22 cellular contexts compared by ENCODE assay signal in the genomic region with DNA sequence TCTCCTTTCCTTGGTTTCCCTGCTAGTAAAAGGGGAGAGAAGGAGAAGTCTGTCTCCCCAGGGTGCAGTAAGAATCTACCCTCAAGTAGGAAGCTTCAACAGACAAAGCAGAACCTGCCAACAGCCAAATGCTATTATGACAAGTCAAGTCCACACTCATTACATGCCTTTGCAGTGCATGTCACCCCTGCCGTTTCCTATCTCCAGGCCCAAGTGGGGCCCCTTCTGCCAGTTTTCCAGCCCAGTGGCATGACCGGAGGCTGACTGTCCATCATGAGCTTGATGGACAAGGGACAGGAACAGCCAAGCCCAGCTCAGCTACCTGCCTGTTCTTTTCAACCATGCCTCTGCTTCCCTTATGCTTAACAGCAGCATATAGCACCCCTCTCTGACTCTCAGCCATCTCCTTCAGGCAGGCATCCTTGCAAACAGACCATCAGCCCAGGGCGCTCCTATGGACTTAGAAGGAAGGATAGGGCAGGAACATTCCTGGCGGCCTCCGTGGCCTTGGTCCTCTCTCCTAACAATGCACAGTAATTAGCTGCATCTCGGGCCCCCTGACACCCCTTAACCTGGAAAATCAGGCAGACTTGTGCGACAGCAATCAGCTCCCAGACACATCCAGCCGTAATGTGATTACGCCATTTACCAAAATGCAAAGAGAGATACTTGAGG.
A peak's percentile ranks its signal among the peaks of the same experiment; 100 is the strongest.
DNase-seq lines count a peak whose midpoint lies in the region; ATAC-seq, FAIRE-seq and TF ChIP-seq lines count a peak whose summit lies in the region.
"Had no signal": no experiment of that assay in that cellular context is flagged by ENCODE, and none has a peak within 500 bp of the region (broad histone marks: within the 10 kb centered on the region; RNA-seq: fewer than 3 reads in every experiment).

No MANE protein-coding gene starts in this region.

- no peaks in the 10 kb centered on the region for H4K20me1 ChIP-seq in astrocyte (ENCODE audit: insufficient read depth, low read length)

- H3K4me3 ChIP-seq in astrocyte (ENCODE audit: insufficient read depth, low read depth, low read length) (no peak overlapping the region), neuron (ENCODE audit: low read length) (no peak overlapping the region)
- H3K4me3 ChIP-seq: A549, upper lobe of left lung had no signal

- peak overlapping the region; percentile 26 for H3K27ac Mint-ChIP-seq in astrocyte (ENCODE audit: unreplicated experiment)
- H3K27ac Mint-ChIP-seq: activated CD8-positive, alpha-beta T cell treated with anti-CD3 and anti-CD28 coated beads, Interleukin-2, amount 10 ng/mL, durations not matched to agents 7 days and 5 days; activated naive CD4-positive, alpha-beta T cell treated with anti-CD3 and anti-CD28 coated beads, Interleukin-2, amount 50 U/mL, for 24 hours; CD4-positive, alpha-beta memory T cell had no signal

- H3K4me2 ChIP-seq in astrocyte (ENCODE audit: low read length): no peak overlapping the region
- H3K4me2 ChIP-seq: A549 had no signal

- H3K27me3 ChIP-seq in astrocyte (ENCODE audit: insufficient read depth, low read length) (no peaks in the 10 kb centered on the region), neuron (ENCODE audit: insufficient read depth, low read length) (no peaks in the 10 kb centered on the region)
- H3K27me3 ChIP-seq: brain microvascular endothelial cell, neutrophil, upper lobe of left lung had no signal

- H2AFZ ChIP-seq in astrocyte (ENCODE audit: low read depth, low read length): no peak overlapping the region
- H2AFZ ChIP-seq in neuron (ENCODE audit: low read depth, low read length): peak overlapping the region; percentile 59

- no peak for FAIRE-seq in astrocyte (lab: Jason Lieb, UNC)
- no peak for FAIRE-seq in D721Med (lab: Jason Lieb, UNC)
- FAIRE-seq: A549, H54 had no signal

- H3K36me3 Mint-ChIP-seq in astrocyte (ENCODE audit: low read depth, unreplicated experiment): no peaks in the 10 kb centered on the region
- H3K36me3 Mint-ChIP-seq: activated naive CD4-positive, alpha-beta T cell treated with anti-CD3 and anti-CD28 coated beads, Interleukin-2, amount 50 U/mL, for 24 hours; CD4-positive, alpha-beta memory T cell had no signal

- no peaks in the 10 kb centered on the region for H3K79me2 ChIP-seq in astrocyte (ENCODE audit: insufficient read depth, low read length)

- H3K27me3 Mint-ChIP-seq in astrocyte (ENCODE audit: low read depth, unreplicated experiment): no peaks in the 10 kb centered on the region

- H3K9me3 Mint-ChIP-seq in astrocyte (ENCODE audit: unreplicated experiment): peaks cover 5% of the 10 kb centered on the region
- H3K9me3 Mint-ChIP-seq: activated naive CD4-positive, alpha-beta T cell treated with anti-CD3 and anti-CD28 coated beads, Interleukin-2, amount 50 U/mL, for 24 hours; activated T-cell treated with anti-CD3 and anti-CD28 coated beads, Interleukin-2, amount 50 U/mL, for 4 hours had no signal

- peak; percentile 85 for ATAC-seq in left ventricle myocardium superior
- no peak for ATAC-seq in GM19035 (IDR thresholded peaks at IDR 0.05; ENCODE audit: unreplicated experiment)
- ATAC-seq: A549; activated CD8-positive, alpha-beta T cell treated with anti-CD3 and anti-CD28 coated beads, Interleukin-2, amount 10 ng/mL, durations not matched to agents 7 days and 5 days; activated T-cell treated with anti-CD3 and anti-CD28 coated beads, Interleukin-2, amount 50 U/mL, for 4 hours; stimulated activated naive CD8-positive, alpha-beta T cell treated with anti-CD3 and anti-CD28 coated beads, Interleukin-15, Interleukin-2, amounts not matched to agents 100 U/mL and 50 U/mL, for 24 hours had no signal

- peak; percentile 24 for DNase-seq in AG20443 (ENCODE audit: low spot score)
- no peak for DNase-seq in astrocyte (ENCODE audit: low read depth)
- DNase-seq in left ventricle myocardium superior: peak; percentile 62
- DNase-seq in D721Med (ENCODE audit: insufficient read length, low spot score): no peak
- no peak for DNase-seq in SIG-M5 treated with dmso at 0.1 percent for 504 hours (lab: John Stamatoyannopoulos, UW; ENCODE audit: unreplicated experiment)
- no peak for DNase-seq in hippocampal formation (lab: John Stamatoyannopoulos, UW)
- DNase-seq: activated CD8-positive, alpha-beta T cell treated with anti-CD3 and anti-CD28 coated beads, Interleukin-2, amount 10 ng/mL, durations not matched to agents 7 days and 5 days; activated T-cell treated with anti-CD3 and anti-CD28 coated beads, Interleukin-2, amount 50 U/mL, for 4 hours; CD4-positive, alpha-beta memory T cell; DMS79; NCI-H446 treated with DMSO at 0.1 percent for 48 hours; stimulated activated naive CD8-positive, alpha-beta T cell treated with anti-CD3 and anti-CD28 coated beads, Interleukin-15, Interleukin-2, amounts not matched to agents 100 U/mL and 50 U/mL, for 24 hours; T-helper 1 cell; upper lobe of left lung had no signal

- H3K4me1 ChIP-seq in astrocyte (ENCODE audit: insufficient read depth, low read length): no peaks in the 10 kb centered on the region
- H3K4me1 ChIP-seq in neuron (ENCODE audit: insufficient read depth, low read length): peaks cover 20% of the 10 kb centered on the region
- H3K4me1 ChIP-seq: A549, upper lobe of left lung had no signal

- H3K9me3 ChIP-seq in astrocyte (ENCODE audit: insufficient read depth, low read depth, low read length) (no peaks in the 10 kb centered on the region), neuron (ENCODE audit: low read length) (no peaks in the 10 kb centered on the region)
- H3K9me3 ChIP-seq: A549, neutrophil, upper lobe of left lung had no signal

- intact Hi-C loops in left ventricle myocardium superior (cut with micrococcal nuclease): no loop called here

- no peak for TF ChIP-seq CTCF in astrocyte (IDR thresholded peaks at IDR 0.05; ENCODE audit: insufficient read depth, low read depth, low read length)
- TF ChIP-seq CTCF in D721Med (IDR thresholded peaks at IDR 0.05; ENCODE audit: insufficient read depth, missing control alignments): no peak

- peak overlapping the region; percentile 14 for H3K4me3 Mint-ChIP-seq in astrocyte (ENCODE audit: unreplicated experiment)
- H3K4me3 Mint-ChIP-seq: activated CD8-positive, alpha-beta T cell treated with anti-CD3 and anti-CD28 coated beads, Interleukin-2, amount 10 ng/mL, durations not matched to agents 7 days and 5 days; activated naive CD4-positive, alpha-beta T cell treated with anti-CD3 and anti-CD28 coated beads, Interleukin-2, amount 50 U/mL, for 24 hours; activated T-cell treated with anti-CD3 and anti-CD28 coated beads, Interleukin-2, amount 50 U/mL, for 4 hours; CD4-positive, alpha-beta memory T cell had no signal

- peaks cover 44% of the 10 kb centered on the region for H3K4me1 Mint-ChIP-seq in astrocyte (ENCODE audit: low read depth, unreplicated experiment)
- H3K4me1 Mint-ChIP-seq: activated naive CD4-positive, alpha-beta T cell treated with anti-CD3 and anti-CD28 coated beads, Interleukin-2, amount 50 U/mL, for 24 hours had no signal

- no peak overlapping the region for H3K27ac ChIP-seq in astrocyte (ENCODE audit: low read depth, low read length)
- H3K27ac ChIP-seq: A549, neutrophil, upper lobe of left lung, VCaP had no signal

- H3K9ac ChIP-seq in astrocyte (ENCODE audit: low read length): no peak overlapping the region

- H3K36me3 ChIP-seq in astrocyte (ENCODE audit: insufficient read depth, low read length) (no peaks in the 10 kb centered on the region), neuron (ENCODE audit: insufficient read depth, low read length) (no peaks in the 10 kb centered on the region)
- H3K36me3 ChIP-seq: brain microvascular endothelial cell, neutrophil, upper lobe of left lung had no signal

Comparison
In these comparisons a context has a peak if more than half of its experiments do, and no peak if none do; other contexts are left out.
1. DNase-seq: peak in AG20443 (single experiment) and left ventricle myocardium superior (single experiment); none in astrocyte (single experiment), D721Med (single experiment), SIG-M5 treated with dmso at 0.1 percent for 504 hours (single experiment) and hippocampal formation (0 of 2).